In genomic region chr17:2292100-2292499, GRCh38 we compare ENCODE assay signal across 1 cellular context.
TF ChIP-seq lines count a peak whose summit lies in the region.

No MANE protein-coding gene starts in this region.

TF ChIP-seq in IMR-90, 13 proteins besides CTCF, POLR2A, EP300 and RAD21 (continued from another document):
- TF ChIP-seq USF2 (IDR thresholded peaks at IDR 0.05; ENCODE audit: low read depth, low read length) (no peak), MXI1 (IDR thresholded peaks at IDR 0.05; ENCODE audit: borderline replicate concordance, low read depth, low read length) (no peak), RCOR1 (IDR thresholded peaks at IDR 0.05; ENCODE audit: insufficient replicate concordance, low read length) (no peak), BHLHE40 (IDR thresholded peaks at IDR 0.05; ENCODE audit: low read depth, low read length) (no peak), SMC3 (IDR thresholded peaks at IDR 0.05; ENCODE audit: low read depth, low read length) (no peak), FOS (IDR thresholded peaks at IDR 0.05; ENCODE audit: low read depth, low read length) (no peak), MAZ (IDR thresholded peaks at IDR 0.05; ENCODE audit: borderline replicate concordance, low read depth, low read length) (no peak), MAFK (IDR thresholded peaks at IDR 0.05; ENCODE audit: low read depth, low read length) (no peak), RFX5 (IDR thresholded peaks at IDR 0.05; ENCODE audit: low read depth, low read length) (no peak), CEBPB (IDR thresholded peaks at IDR 0.05; ENCODE audit: low read depth, low read length) (no peak)
